8 cellular contexts compared by ENCODE assay signal in the genomic region with DNA sequence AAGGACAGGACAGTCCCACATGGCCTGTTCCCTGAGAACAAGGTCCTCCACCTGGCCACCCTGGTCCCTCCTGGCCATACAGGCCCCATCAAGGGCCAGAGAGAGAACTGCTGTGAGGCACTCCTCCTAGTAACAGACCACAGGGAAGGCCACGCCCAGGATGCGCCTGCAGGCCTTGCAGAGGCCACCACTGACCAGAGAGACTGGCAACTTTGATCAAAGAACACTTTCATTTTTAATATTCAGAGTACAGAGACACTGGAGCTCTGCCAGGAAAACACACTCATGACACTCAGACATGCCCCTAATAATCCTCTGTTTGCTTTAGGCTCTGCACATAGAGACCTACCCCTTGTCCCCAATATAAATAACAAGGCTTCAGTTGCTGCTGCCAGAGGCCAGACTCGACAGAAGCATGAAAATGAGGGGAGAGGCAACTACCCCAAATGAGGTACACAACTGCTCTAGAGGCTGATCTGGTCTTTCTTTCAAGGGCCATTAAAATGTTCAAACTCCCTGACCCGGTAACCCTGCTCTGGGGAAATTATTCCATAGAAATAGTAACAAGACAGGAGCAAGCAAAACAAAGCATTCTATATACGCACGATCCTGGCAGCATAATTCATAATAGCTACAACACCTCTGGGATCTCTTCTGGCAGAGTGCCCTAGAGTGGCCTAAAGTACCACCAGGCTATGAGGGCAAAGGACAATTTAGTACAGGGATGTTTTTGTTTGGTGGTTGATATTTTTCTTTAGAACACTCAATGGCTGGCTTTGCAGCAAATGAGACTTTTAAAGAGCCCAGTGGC. TPM values are rescaled to one million over a fixed set of nuclear protein-coding genes. Genes with fewer than 3 reads are reported as not detected.
DNase-seq lines count a peak whose midpoint lies in the region; ATAC-seq and TF ChIP-seq lines count a peak whose summit lies in the region.

No MANE protein-coding gene starts in this region.

- intact Hi-C loops in IMR-90 (cut with micrococcal nuclease), result loop anchor here (10.0 kb wide), 1 partner anchor 233 kb away; the partner anchor contains the start of gene SETD2
- intact Hi-C loops in activated T-helper 2 cell treated with anti-CD3 and anti-CD28 coated beads, Interferon-gamma antibody, Interleukin-2, Interleukin-4, amounts not matched to agents 10 μg/mL and 5 μg/mL and 100 μg/mL, durations not matched to agents 14 hours and 24 hours and 36 hours (cut with micrococcal nuclease), result loop anchor here (5.0 kb wide), 1 partner anchor 55 kb away; no protein-coding TSS in a partner anchor
- intact Hi-C loops in left ventricle myocardium superior (cut with micrococcal nuclease), result no loop called here

- H4K20me1 ChIP-seq in IMR-90 (ENCODE audit: insufficient read depth, low read length), result peaks cover 42% of the 10 kb centered on the region

- peaks cover 11% of the 10 kb centered on the region for H3K9me3 Mint-ChIP-seq in activated T-helper 2 cell treated with anti-CD3 and anti-CD28 coated beads, Interferon-gamma antibody, Interleukin-2, Interleukin-4, amounts not matched to agents 10 μg/mL and 5 μg/mL and 100 μg/mL, durations not matched to agents 14 hours and 24 hours and 36 hours
- peaks cover 7% of the 10 kb centered on the region for H3K9me3 Mint-ChIP-seq in stimulated activated memory B cell treated with anti-CD40 and anti-IgM and Interleukin-4, amounts not matched to agents 10 μg/mL and 1 μg/mL and 100 μg/mL, for 72 hours

- H4K5ac ChIP-seq in IMR-90 (ENCODE audit: low read depth, low read length), result 0 out of 2 replicates have a peak overlapping the region, but pooled peaks have one; percentile 14

- H3K4me1 ChIP-seq in ACC112 (ENCODE audit: control insufficient read depth, insufficient read depth, low read length, unreplicated experiment) (peaks cover 68% of the 10 kb centered on the region), IMR-90 (ENCODE audit: control insufficient read depth, insufficient read depth, low read length) (peaks cover 49% of the 10 kb centered on the region)

- 0 out of 2 replicates have a peak overlapping the region, but pooled peaks have one; percentile 31 for H3K4ac ChIP-seq in IMR-90 (ENCODE audit: low read depth, low read length)

- H4K8ac ChIP-seq in IMR-90 (ENCODE audit: low read depth in 2 of 2, low read length in 2 of 2), result peak overlapping the region in 1 of 2 experiments; percentile 7; a peak in 1 of 4 replicates

- in situ Hi-C loops in IMR-90 (cut with MboI; ENCODE audit: low sequenced_read_pairs), result no loop called here

- peaks cover 47% of the 10 kb centered on the region for H3K9me1 ChIP-seq in IMR-90 (ENCODE audit: insufficient read depth, low read length)

- peaks cover 62% of the 10 kb centered on the region for H3K36me3 Mint-ChIP-seq in activated T-helper 2 cell treated with anti-CD3 and anti-CD28 coated beads, Interferon-gamma antibody, Interleukin-2, Interleukin-4, amounts not matched to agents 10 μg/mL and 5 μg/mL and 100 μg/mL, durations not matched to agents 14 hours and 24 hours and 36 hours (ENCODE audit: low read depth)
- H3K36me3 Mint-ChIP-seq in stimulated activated memory B cell treated with anti-CD40 and anti-IgM and Interleukin-4, amounts not matched to agents 10 μg/mL and 1 μg/mL and 100 μg/mL, for 72 hours, result peaks cover 40% of the 10 kb centered on the region

- H3K4me3 Mint-ChIP-seq in activated T-helper 2 cell treated with anti-CD3 and anti-CD28 coated beads, Interferon-gamma antibody, Interleukin-2, Interleukin-4, amounts not matched to agents 10 μg/mL and 5 μg/mL and 100 μg/mL, durations not matched to agents 14 hours and 24 hours and 36 hours (ENCODE audit: low read depth), result no peak overlapping the region
- H3K4me3 Mint-ChIP-seq in stimulated activated memory B cell treated with anti-CD40 and anti-IgM and Interleukin-4, amounts not matched to agents 10 μg/mL and 1 μg/mL and 100 μg/mL, for 72 hours, result peak overlapping the region; percentile 47

- peaks cover 55% of the 10 kb centered on the region for H3K4me1 Mint-ChIP-seq in activated T-helper 2 cell treated with anti-CD3 and anti-CD28 coated beads, Interferon-gamma antibody, Interleukin-2, Interleukin-4, amounts not matched to agents 10 μg/mL and 5 μg/mL and 100 μg/mL, durations not matched to agents 14 hours and 24 hours and 36 hours (ENCODE audit: low read depth)
- H3K4me1 Mint-ChIP-seq in stimulated activated memory B cell treated with anti-CD40 and anti-IgM and Interleukin-4, amounts not matched to agents 10 μg/mL and 1 μg/mL and 100 μg/mL, for 72 hours, result peaks cover 98% of the 10 kb centered on the region

- H3K79me2 ChIP-seq in ACC112 (ENCODE audit: control insufficient read depth, insufficient read depth, low read length, unreplicated experiment), result peaks cover 65% of the 10 kb centered on the region

- H4K91ac ChIP-seq in IMR-90 (ENCODE audit: insufficient read depth, low read depth, low read length), result no peak overlapping the region

- no peak overlapping the region for H2AK5ac ChIP-seq in IMR-90 (ENCODE audit: low read depth, low read length)

- dilution Hi-C loops in IMR-90 (cut with HindIII; ENCODE audit: low sequenced_read_pairs, unreplicated experiment), result no loop called here

- no peak for TF ChIP-seq CTCF in IMR-90 (conservative IDR thresholded peaks at IDR 0.05; ENCODE audit: low read depth, low read length)

- no TSS peak for BruUV-seq in IMR-90 (replicated peaks; lab: Mats Ljungman, UMichigan)

- H3K9me3 ChIP-seq in IMR-90 (ENCODE audit: control insufficient read depth, insufficient read depth, low read length), result no peaks in the 10 kb centered on the region

- no peak overlapping the region for H3K9ac ChIP-seq in IMR-90 (ENCODE audit: low read depth, low read length)

- ATAC-seq in IMR-90 (ENCODE audit: low read depth), result no peak
- ATAC-seq in left ventricle myocardium superior, result no peak
- no peak for ATAC-seq in stimulated activated memory B cell treated with anti-CD40 and anti-IgM and Interleukin-4, amounts not matched to agents 10 μg/mL and 1 μg/mL and 100 μg/mL, for 72 hours
- ATAC-seq in GM19455 (IDR thresholded peaks at IDR 0.05; ENCODE audit: unreplicated experiment), result no peak

- POLR2A ChIA-PET in IMR-90 (lab: Charles Lee; ENCODE audit: unreplicated experiment), result no interaction called here

- no peak for TF ChIP-seq RAD21 in IMR-90 (IDR thresholded peaks at IDR 0.05; ENCODE audit: low read length)

- no peak overlapping the region for H3K56ac ChIP-seq in IMR-90 (ENCODE audit: extremely low read depth, insufficient read depth, low read length)

- H3K4me2 ChIP-seq in IMR-90 (ENCODE audit: low read depth, low read length), result peak overlapping the region; percentile 37

- DNase-seq in IMR-90 (peak; percentile 39), left ventricle myocardium superior (peak; percentile 76), amniotic stem cell (lab: John Stamatoyannopoulos, UW) (no peak)
- no peak for DNase-seq in activated T-helper 2 cell treated with anti-CD3 and anti-CD28 coated beads, Interferon-gamma antibody, Interleukin-2, Interleukin-4, amounts not matched to agents 10 μg/mL and 5 μg/mL and 100 μg/mL, durations not matched to agents 14 hours and 24 hours and 36 hours (ENCODE audit: low spot score)
- no peak for DNase-seq in activated CD8-positive, alpha-beta memory T cell treated with anti-CD3 and anti-CD28 coated beads, Interleukin-2, amount 50 U/mL, for 4 hours

- H3K14ac ChIP-seq in IMR-90 (replicated peaks; ENCODE audit: low read depth, low read length), result no peak overlapping the region; the same call in 1 of the 2 replicates

- H2BK20ac ChIP-seq in IMR-90 (ENCODE audit: low read depth, low read length), result no peak overlapping the region

- TF ChIP-seq POLR2A in IMR-90 (IDR thresholded peaks at IDR 0.05; ENCODE audit: low read depth, low read length), result no peak

- WGBS in IMR-90 (ENCODE audit: extremely low coverage in 2 of 2, insufficient read length in 1 of 2), 2 experiments, result 30% methylated on average over 2 of the region's 6 CpGs; no CpG with 5 or more reads in 1 of the 2 experiments

- H2AFZ ChIP-seq in ACC112 (ENCODE audit: low read length, unreplicated experiment) (no peak overlapping the region), IMR-90 (replicated peaks; ENCODE audit: low read length, poor library complexity) (no peak overlapping the region)

- no peak overlapping the region for H2BK15ac ChIP-seq in IMR-90 (ENCODE audit: low read depth, low read length)

- H2BK120ac ChIP-seq in IMR-90 (ENCODE audit: low read depth, low read length), result no peak overlapping the region

- no peak overlapping the region for H2AK9ac ChIP-seq in IMR-90 (replicated peaks; ENCODE audit: low read depth, low read length, poor library complexity)

- H3K27me3 ChIP-seq in ACC112 (ENCODE audit: insufficient read depth, low read length) (no peaks in the 10 kb centered on the region), IMR-90 (ENCODE audit: control insufficient read depth, insufficient read depth, low read length) (no peaks in the 10 kb centered on the region)

- H2BK5ac ChIP-seq in IMR-90 (ENCODE audit: low read depth, low read length, poor library complexity, severe bottlenecking), result peak overlapping the region; percentile 14

- H3K36me3 ChIP-seq in ACC112 (ENCODE audit: insufficient read depth, low read length), result peaks cover 3% of the 10 kb centered on the region; the same call in 1 of the 2 replicates
- peaks cover 7% of the 10 kb centered on the region; the same call in 1 of the 2 replicates for H3K36me3 ChIP-seq in IMR-90 (ENCODE audit: control insufficient read depth, insufficient read depth, low read length)

- H3K4me3 ChIP-seq in ACC112 (ENCODE audit: low read depth, low read length) (peak overlapping the region; percentile 57; the same call in 1 of the 2 replicates), IMR-90 (ENCODE audit: insufficient read depth, low read depth, low read length) (no peak overlapping the region)

- CTCF ChIA-PET in IMR-90 (lab: Yijun Ruan, JAX), result no interaction called here

- peaks cover 40 to 96% of the 10 kb centered on the region in 2 experiments for H3K79me1 ChIP-seq in IMR-90 (ENCODE audit: low read depth in 1 of 2, low read length in 2 of 2)

- no peaks in the 10 kb centered on the region for H3K27me3 Mint-ChIP-seq in activated T-helper 2 cell treated with anti-CD3 and anti-CD28 coated beads, Interferon-gamma antibody, Interleukin-2, Interleukin-4, amounts not matched to agents 10 μg/mL and 5 μg/mL and 100 μg/mL, durations not matched to agents 14 hours and 24 hours and 36 hours (ENCODE audit: low read depth)
- no peaks in the 10 kb centered on the region for H3K27me3 Mint-ChIP-seq in stimulated activated memory B cell treated with anti-CD40 and anti-IgM and Interleukin-4, amounts not matched to agents 10 μg/mL and 1 μg/mL and 100 μg/mL, for 72 hours

- H3K18ac ChIP-seq in IMR-90 (ENCODE audit: low read depth, low read length), result peak overlapping the region; percentile 18; the same call in 1 of the 2 replicates

- peak overlapping the region; percentile 61 for H3K27ac ChIP-seq in ACC112 (ENCODE audit: low read depth, low read length)
- peak overlapping the region; percentile 38; the same call in 1 of the 2 replicates for H3K27ac ChIP-seq in IMR-90 (ENCODE audit: insufficient read depth, low read length)

- H3K27ac Mint-ChIP-seq in activated T-helper 2 cell treated with anti-CD3 and anti-CD28 coated beads, Interferon-gamma antibody, Interleukin-2, Interleukin-4, amounts not matched to agents 10 μg/mL and 5 μg/mL and 100 μg/mL, durations not matched to agents 14 hours and 24 hours and 36 hours, result peak overlapping the region; percentile 84
- peak overlapping the region; percentile 86 for H3K27ac Mint-ChIP-seq in stimulated activated memory B cell treated with anti-CD40 and anti-IgM and Interleukin-4, amounts not matched to agents 10 μg/mL and 1 μg/mL and 100 μg/mL, for 72 hours

- no peak overlapping the region for H3K23ac ChIP-seq in IMR-90 (ENCODE audit: low read depth, low read length)

RNA-seq across cellular contexts. Expression of gene CCDC12, which starts 44.7 kb away (rescaled TPM):
- total RNA-seq in IMR-90 (2012; rRNA removed), result 15.2 and 21.7 TPM in 2 replicates
- 35.1 and 41.7 TPM in 2 replicates for polyA plus RNA-seq in IMR-90 (2012; rRNA removed)
- 43.9 and 71.8 TPM in 2 replicates for polyA plus RNA-seq in IMR-90 (2012; cell fraction: cytosol; rRNA removed)
- 52.4 and 55.2 TPM in 2 replicates for polyA plus RNA-seq in IMR-90 (2012; cell fraction: nucleus; rRNA removed; ENCODE audit: low replicate concordance)
- 65.3 and 69.2 TPM in 2 replicates for total RNA-seq in activated T-helper 2 cell treated with anti-CD3 and anti-CD28 coated beads, Interferon-gamma antibody, Interleukin-2, Interleukin-4, amounts not matched to agents 10 μg/mL and 5 μg/mL and 100 μg/mL, durations not matched to agents 14 hours and 24 hours and 36 hours
- 29.6 TPM for total RNA-seq in left ventricle myocardium superior

RNA-seq across cellular contexts. Expression of gene NBEAL2, which starts 47.6 kb away (rescaled TPM):
- 2.2 TPM in 2 replicates for total RNA-seq in IMR-90 (2012; rRNA removed)
- 11.7 and 12.5 TPM in 2 replicates for polyA plus RNA-seq in IMR-90 (2012; rRNA removed)
- polyA plus RNA-seq in IMR-90 (2012; cell fraction: cytosol; rRNA removed), result 5.6 and 8.2 TPM in 2 replicates
- polyA plus RNA-seq in IMR-90 (2012; cell fraction: nucleus; rRNA removed; ENCODE audit: low replicate concordance), result 80.3 and 267 TPM in 2 replicates
- 120 and 129 TPM in 2 replicates for total RNA-seq in activated T-helper 2 cell treated with anti-CD3 and anti-CD28 coated beads, Interferon-gamma antibody, Interleukin-2, Interleukin-4, amounts not matched to agents 10 μg/mL and 5 μg/mL and 100 μg/mL, durations not matched to agents 14 hours and 24 hours and 36 hours
- 11.4 TPM for total RNA-seq in left ventricle myocardium superior

RNA-seq across cellular contexts. Expression of gene PTH1R, which starts 54.3 kb away (rescaled TPM):
- under 0.01 and 0.18 TPM in 2 replicates for total RNA-seq in IMR-90 (2012; rRNA removed)
- 0.15 and 0.56 TPM in 2 replicates for polyA plus RNA-seq in IMR-90 (2012; rRNA removed)
- 0.24 and 0.28 TPM in 2 replicates for polyA plus RNA-seq in IMR-90 (2012; cell fraction: cytosol; rRNA removed)
- polyA plus RNA-seq in IMR-90 (2012; cell fraction: nucleus; rRNA removed; ENCODE audit: low replicate concordance), result 0.23 and 0.77 TPM in 2 replicates
- not detected in 2 replicates for total RNA-seq in activated T-helper 2 cell treated with anti-CD3 and anti-CD28 coated beads, Interferon-gamma antibody, Interleukin-2, Interleukin-4, amounts not matched to agents 10 μg/mL and 5 μg/mL and 100 μg/mL, durations not matched to agents 14 hours and 24 hours and 36 hours
- 13.0 TPM for total RNA-seq in left ventricle myocardium superior

Comparison
In these comparisons a context has a peak if more than half of its experiments do, and no peak if none do; other contexts are left out.
1. DNase-seq: peak in IMR-90 (single experiment) and left ventricle myocardium superior (single experiment); none in activated T-helper 2 cell treated with anti-CD3 and anti-CD28 coated beads, Interferon-gamma antibody, Interleukin-2, Interleukin-4, amounts not matched to agents 10 μg/mL and 5 μg/mL and 100 μg/mL, durations not matched to agents 14 hours and 24 hours and 36 hours (single experiment), activated CD8-positive, alpha-beta memory T cell treated with anti-CD3 and anti-CD28 coated beads, Interleukin-2, amount 50 U/mL, for 4 hours (single experiment) and amniotic stem cell (single experiment).
2. RNA of gene PTH1R, which starts 54.3 kb away (total RNA-seq): 13.0 TPM in left ventricle myocardium superior (single experiment); under 0.01 to 0.18 TPM in IMR-90 and not detected in activated T-helper 2 cell treated with anti-CD3 and anti-CD28 coated beads, Interferon-gamma antibody, Interleukin-2, Interleukin-4, amounts not matched to agents 10 μg/mL and 5 μg/mL and 100 μg/mL, durations not matched to agents 14 hours and 24 hours and 36 hours; every median in the first group is over 10 times any median in the second.